8 cellular contexts compared by ENCODE assay signal in the genomic region with DNA sequence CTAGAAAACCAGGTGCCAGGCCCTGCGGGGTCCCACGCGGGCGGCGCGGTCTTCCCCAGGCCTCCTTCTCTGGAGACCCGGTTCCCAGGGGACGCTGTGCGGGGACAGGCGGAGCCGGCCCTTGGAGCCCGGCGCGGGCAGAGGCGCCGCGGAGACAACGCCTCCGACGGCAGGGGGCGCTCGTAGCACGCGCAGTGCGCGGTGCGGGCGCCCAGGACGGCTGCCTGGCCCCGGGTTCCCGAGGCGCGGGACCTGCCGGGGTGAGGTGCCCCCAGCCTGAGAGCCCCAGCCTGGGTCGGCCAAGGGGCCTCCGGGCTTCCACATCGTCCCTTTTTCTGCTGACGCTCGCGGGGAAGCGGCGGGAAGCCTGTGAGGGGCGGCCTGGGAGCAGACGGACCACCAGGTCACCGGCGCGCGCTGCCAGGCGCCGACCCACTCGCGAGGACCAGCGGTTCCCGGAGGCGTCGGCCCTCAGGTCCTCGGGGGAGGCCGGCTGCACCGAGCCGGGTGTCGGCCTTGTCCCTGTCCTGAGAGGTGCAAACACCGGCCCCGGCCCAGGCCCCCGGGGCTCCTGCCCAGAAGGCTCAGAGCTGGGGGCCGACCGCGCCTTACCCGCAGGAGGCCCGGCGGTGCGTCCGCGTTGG. TPM values are rescaled to one million over a fixed set of nuclear protein-coding genes. Genes with fewer than 3 reads are reported as not detected.
DNase-seq lines count a peak whose midpoint lies in the region; ATAC-seq and TF ChIP-seq lines count a peak whose summit lies in the region.

No MANE protein-coding gene starts in this region.

- H3K79me2 ChIP-seq in hepatocyte: no peaks in the 10 kb centered on the region

- H3K4me3 Mint-ChIP-seq in T-helper 17 cell: peak overlapping the region; percentile 33

- peak; percentile 82 for TF ChIP-seq CTCF in AG04449 (IDR thresholded peaks at IDR 0.05; ENCODE audit: insufficient read depth, low read length, missing control alignments)
- TF ChIP-seq CTCF in hepatocyte (IDR thresholded peaks at IDR 0.05; ENCODE audit: poor library complexity): peak; percentile 75
- peak; percentile 28 to 98 (median 47) for TF ChIP-seq CTCF in sigmoid colon (IDR thresholded peaks at IDR 0.05)

- TF ChIP-seq POLR2A in sigmoid colon (IDR thresholded peaks at IDR 0.05): no peak

- H3K9me3 ChIP-seq in HUES48 (ENCODE audit: control insufficient read depth, insufficient read depth, low read length) (no peaks in the 10 kb centered on the region), T-helper 17 cell (ENCODE audit: control insufficient read depth, low read length, poor library complexity, severe bottlenecking) (no peaks in the 10 kb centered on the region), hepatocyte (ENCODE audit: low read depth) (no peaks in the 10 kb centered on the region), sigmoid colon (no peaks in the 10 kb centered on the region)

- POLR2A ChIA-PET in AG04449 (lab: Yijun Ruan, JAX): no interaction called here

- CTCF ChIA-PET in AG04449 (lab: Yijun Ruan, JAX): interaction anchor here (0.6 to 1.3 kb wide), 10 partner anchors 500 to 1091 kb away, joined by 3 to 6 read pairs (median 3); no protein-coding TSS in a partner anchor

- H3K4me1 ChIP-seq in HUES48 (ENCODE audit: control insufficient read depth, insufficient read depth, low read length): peaks cover 32% of the 10 kb centered on the region
- peaks cover 22% of the 10 kb centered on the region for H3K4me1 ChIP-seq in hepatocyte (ENCODE audit: insufficient read depth)
- H3K4me1 ChIP-seq in sigmoid colon: peaks cover 0 to 50% (median 31%) of the 10 kb centered on the region in 4 donors

- H3K27ac ChIP-seq in HUES48 (ENCODE audit: low read depth, low read length) (no peak overlapping the region), hepatocyte (no peak overlapping the region), sigmoid colon (no peak overlapping the region)

- peak overlapping the region; percentile 48 for H3K4me3 ChIP-seq in AG04449 (ENCODE audit: low read depth, low read length)
- peak overlapping the region; percentile 58 for H3K4me3 ChIP-seq in HUES48 (ENCODE audit: low read depth, low read length)
- peak overlapping the region; percentile 26 for H3K4me3 ChIP-seq in hepatocyte
- H3K4me3 ChIP-seq in sigmoid colon: peak overlapping the region in 3 of 4 donors; percentile 36 to 45 (median 44)

- H4K20me1 ChIP-seq in hepatocyte (ENCODE audit: insufficient read depth, poor library complexity, severe bottlenecking): no peaks in the 10 kb centered on the region

- no peak overlapping the region for H3K9ac ChIP-seq in HUES48 (ENCODE audit: low read depth, low read length)

- H3K36me3 ChIP-seq in HUES48 (ENCODE audit: control insufficient read depth, insufficient read depth, low read length) (no peaks in the 10 kb centered on the region), hepatocyte (replicated peaks; ENCODE audit: insufficient read depth, low read depth) (no peaks in the 10 kb centered on the region), sigmoid colon (no peaks in the 10 kb centered on the region)

- ATAC-seq in GM18868 (IDR thresholded peaks at IDR 0.05; ENCODE audit: unreplicated experiment) (peak; percentile 64), T-helper 17 cell (peak; percentile 81)

- no peak for TF ChIP-seq EP300 in sigmoid colon (IDR thresholded peaks at IDR 0.05)

- H3K27ac Mint-ChIP-seq in T-helper 17 cell: no peak overlapping the region

- H2AFZ ChIP-seq in hepatocyte: peak overlapping the region; percentile 83

- H3K27me3 ChIP-seq in HUES48 (ENCODE audit: control insufficient read depth, insufficient read depth, low read length) (peaks cover 92% of the 10 kb centered on the region), hepatocyte (peaks cover 80% of the 10 kb centered on the region), sigmoid colon (peaks cover 59 to 91% (median 86%) of the 10 kb centered on the region in 3 donors)

- H3K4me2 ChIP-seq in hepatocyte: peak overlapping the region; percentile 97

- WGBS in hepatocyte (ENCODE audit: low lambda C conversion rate, missing lambda C conversion rate): 2% methylated on average over 70 of the region's 73 CpGs
- 1% methylated on average over 73 of the region's 73 CpGs for whole genome bisulfite sequencing in sigmoid colon, 2 donors

- H3K9me2 ChIP-seq in hepatocyte (replicated peaks; ENCODE audit: insufficient read depth): no peaks in the 10 kb centered on the region

- peaks cover 12% of the 10 kb centered on the region for H3K36me3 Mint-ChIP-seq in T-helper 17 cell (ENCODE audit: low read depth)

- intact Hi-C loops in sigmoid colon (cut with DNase I): loop anchor here (1.0 to 2.0 kb wide), 2 partner anchors 592 to 1030 kb away; no protein-coding TSS in a partner anchor

- peaks cover 22% of the 10 kb centered on the region for H3K4me1 Mint-ChIP-seq in T-helper 17 cell

- peaks cover 78% of the 10 kb centered on the region for H3K27me3 Mint-ChIP-seq in T-helper 17 cell

- no peak for DNase-seq in AG04449 (ENCODE audit: low read depth, low spot score)
- DNase-seq in T-helper 17 cell: peak; percentile 48 to 71 (median 70)
- DNase-seq in anterior cingulate cortex (lab: John Stamatoyannopoulos, UW): peak in 31 of 58 donors; percentile 8 to 69 (median 27)
- peak; percentile 90 for DNase-seq in hepatocyte (ENCODE audit: low spot score)
- DNase-seq in sigmoid colon: peak; percentile 66
- DNase-seq in globus pallidus (ENCODE audit: low spot score): no peak

RNA-seq across cellular contexts. Expression of a gene that starts 5.2 kb away (rescaled TPM):
- under 1 TPM in 1 of 2 donors, not detected in 1; 0.21 TPM for total RNA-seq in T-helper 17 cell
- 1.1 and 1.2 TPM in 2 replicates for total RNA-seq in hepatocyte
- 0.60 and 1.1 TPM in 2 replicates for polyA plus RNA-seq in hepatocyte
- 1 to 10 TPM; 1.5 to 3.0 (median 1.8) TPM for total RNA-seq in sigmoid colon
- polyA plus RNA-seq in sigmoid colon: under 1 TPM in 2 of 3 donors, not detected in 1; 0.60 to 0.70 TPM

Comparison
In these comparisons a context has a peak if more than half of its experiments do, and no peak if none do; other contexts are left out.
1. DNase-seq: peak in T-helper 17 cell (3 of 3), anterior cingulate cortex (31 of 58), hepatocyte (single experiment) and sigmoid colon (single experiment); none in AG04449 (single experiment) and globus pallidus (single experiment).
2. Peak in every context shown above with its lines, with median percentiles within 50 percentile points of each other: H3K4me3 ChIP-seq and CTCF ChIP-seq.